In the genomic region with DNA sequence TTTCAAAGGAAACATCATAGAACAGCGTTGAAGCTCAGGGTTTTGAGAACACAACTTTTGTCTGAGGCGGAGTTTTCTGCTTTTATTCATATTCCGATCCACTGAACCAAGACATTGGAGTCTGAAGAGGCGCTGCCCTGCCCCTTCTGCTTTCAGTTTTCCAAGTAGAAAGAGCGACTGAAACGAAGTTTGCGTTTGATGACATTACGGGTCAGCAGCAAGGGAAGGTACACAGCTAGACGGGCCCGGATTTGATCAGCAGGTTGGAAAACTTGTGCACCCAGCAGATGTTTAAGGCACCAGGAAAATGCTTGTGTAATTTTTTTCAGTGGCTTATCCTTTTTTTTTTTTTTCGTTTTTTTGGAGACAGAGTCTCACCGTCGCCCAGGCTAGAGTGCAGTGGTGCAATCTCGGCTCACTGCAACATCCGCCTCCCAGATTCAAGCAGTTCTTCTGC, we compare ENCODE assay signal across 8 cellular contexts. TPM values are rescaled to one million over a fixed set of nuclear protein-coding genes. Genes with fewer than 3 reads are reported as not detected.
DNase-seq lines count a peak whose midpoint lies in the region; ATAC-seq and TF ChIP-seq lines count a peak whose summit lies in the region.

No MANE protein-coding gene starts in this region.

- TF ChIP-seq CTCF in smooth muscle cell (IDR thresholded peaks at IDR 0.05; ENCODE audit: borderline replicate concordance, insufficient read depth, poor library complexity, severe bottlenecking) (no peak), colonic mucosa (IDR thresholded peaks at IDR 0.05) (no peak)

- peak overlapping the region; percentile 65 for H3K4me2 ChIP-seq in smooth muscle cell

- peak overlapping the region; percentile 79 for H3K27ac ChIP-seq in HUES48 (ENCODE audit: low read depth, low read length)
- H3K27ac ChIP-seq in smooth muscle cell (ENCODE audit: low read depth), result peak overlapping the region; percentile 97
- no peak overlapping the region for H3K27ac ChIP-seq in colonic mucosa

- intact Hi-C loops in activated T-helper 2 cell treated with anti-CD3 and anti-CD28 coated beads, Interferon-gamma antibody, Interleukin-2, Interleukin-4, amounts not matched to agents 10 μg/mL and 5 μg/mL and 100 μg/mL, durations not matched to agents 14 hours and 24 hours and 36 hours (cut with micrococcal nuclease), result loop anchor here (5.0 kb wide), 2 partner anchors 39 to 231 kb away; no protein-coding TSS in a partner anchor
- intact Hi-C loops in left cardiac atrium (cut with DNase I), result no loop called here
- intact Hi-C loops in colonic mucosa (cut with DNase I), result no loop called here

- no peaks in the 10 kb centered on the region for H3K27me3 ChIP-seq in HUES48 (ENCODE audit: control insufficient read depth, insufficient read depth, low read length)
- H3K27me3 ChIP-seq in smooth muscle cell (ENCODE audit: low read depth), result no peaks in the 10 kb centered on the region
- no peaks in the 10 kb centered on the region for H3K27me3 ChIP-seq in colonic mucosa

- WGBS in smooth muscle cell (ENCODE audit: low lambda C conversion rate), result 93% methylated on average over 15 of the region's 15 CpGs

- peaks cover 30% of the 10 kb centered on the region for H3K4me1 Mint-ChIP-seq in activated T-helper 2 cell treated with anti-CD3 and anti-CD28 coated beads, Interferon-gamma antibody, Interleukin-2, Interleukin-4, amounts not matched to agents 10 μg/mL and 5 μg/mL and 100 μg/mL, durations not matched to agents 14 hours and 24 hours and 36 hours (ENCODE audit: low read depth)

- H3K27ac Mint-ChIP-seq in activated T-helper 2 cell treated with anti-CD3 and anti-CD28 coated beads, Interferon-gamma antibody, Interleukin-2, Interleukin-4, amounts not matched to agents 10 μg/mL and 5 μg/mL and 100 μg/mL, durations not matched to agents 14 hours and 24 hours and 36 hours, result peak overlapping the region; percentile 93

- H3K4me3 ChIP-seq in HUES48 (ENCODE audit: low read depth, low read length) (no peak overlapping the region), smooth muscle cell (no peak overlapping the region), colonic mucosa (no peak overlapping the region)

- no peak overlapping the region for H3K9ac ChIP-seq in HUES48 (ENCODE audit: low read depth, low read length)
- peak overlapping the region; percentile 91 for H3K9ac ChIP-seq in smooth muscle cell (ENCODE audit: low read depth)
- H3K9ac ChIP-seq in colonic mucosa (ENCODE audit: low read depth in 2 of 2, low read length in 2 of 2), result no peak overlapping the region

- no peak overlapping the region for H2AFZ ChIP-seq in smooth muscle cell (ENCODE audit: low read depth)

- H3K36me3 Mint-ChIP-seq in activated T-helper 2 cell treated with anti-CD3 and anti-CD28 coated beads, Interferon-gamma antibody, Interleukin-2, Interleukin-4, amounts not matched to agents 10 μg/mL and 5 μg/mL and 100 μg/mL, durations not matched to agents 14 hours and 24 hours and 36 hours (ENCODE audit: low read depth), result peaks cover 13% of the 10 kb centered on the region

- H3K9me3 Mint-ChIP-seq in activated T-helper 2 cell treated with anti-CD3 and anti-CD28 coated beads, Interferon-gamma antibody, Interleukin-2, Interleukin-4, amounts not matched to agents 10 μg/mL and 5 μg/mL and 100 μg/mL, durations not matched to agents 14 hours and 24 hours and 36 hours, result no peaks in the 10 kb centered on the region

- H3K36me3 ChIP-seq in HUES48 (ENCODE audit: control insufficient read depth, insufficient read depth, low read length) (peaks cover 24% of the 10 kb centered on the region), smooth muscle cell (ENCODE audit: low read depth) (no peaks in the 10 kb centered on the region), colonic mucosa (no peaks in the 10 kb centered on the region)

- H3K27me3 Mint-ChIP-seq in activated T-helper 2 cell treated with anti-CD3 and anti-CD28 coated beads, Interferon-gamma antibody, Interleukin-2, Interleukin-4, amounts not matched to agents 10 μg/mL and 5 μg/mL and 100 μg/mL, durations not matched to agents 14 hours and 24 hours and 36 hours (ENCODE audit: low read depth), result no peaks in the 10 kb centered on the region

- peaks cover 98% of the 10 kb centered on the region for H4K20me1 ChIP-seq in smooth muscle cell (ENCODE audit: low read depth)

- H3K9me3 ChIP-seq in HUES48 (ENCODE audit: control insufficient read depth, insufficient read depth, low read length), result no peaks in the 10 kb centered on the region
- no peaks in the 10 kb centered on the region for H3K9me3 ChIP-seq in smooth muscle cell (replicated peaks; ENCODE audit: low read depth)
- no peaks in the 10 kb centered on the region for H3K9me3 ChIP-seq in colonic mucosa

- ATAC-seq in left cardiac atrium, result no peak

- DNase-seq in activated T-helper 2 cell treated with anti-CD3 and anti-CD28 coated beads, Interferon-gamma antibody, Interleukin-2, Interleukin-4, amounts not matched to agents 10 μg/mL and 5 μg/mL and 100 μg/mL, durations not matched to agents 14 hours and 24 hours and 36 hours (ENCODE audit: low spot score), result no peak
- DNase-seq in left cardiac atrium, result peak; percentile 13
- no peak for DNase-seq in smooth muscle cell (lab: John Stamatoyannopoulos, UW; ENCODE audit: unreplicated experiment)
- no peak for DNase-seq in foreskin melanocyte
- DNase-seq in retina, result no peak
- DNase-seq in stimulated activated CD4-positive, alpha-beta T cell treated with anti-CD3 and anti-CD28 coated beads, Interleukin-2, amount 100 ng/mL, for 48 hours, result no peak
- DNase-seq in colonic mucosa, result no peak

- H3F3A ChIP-seq in smooth muscle cell (ENCODE audit: low read depth), result peaks cover 5% of the 10 kb centered on the region

- H3K4me1 ChIP-seq in HUES48 (ENCODE audit: control insufficient read depth, insufficient read depth, low read length) (peaks cover 23% of the 10 kb centered on the region), smooth muscle cell (ENCODE audit: low read depth) (peaks cover 4% of the 10 kb centered on the region), colonic mucosa (peaks cover 24% of the 10 kb centered on the region)

- peaks cover 64% of the 10 kb centered on the region for H3K79me2 ChIP-seq in smooth muscle cell (ENCODE audit: low read depth)

- H3K4me3 Mint-ChIP-seq in activated T-helper 2 cell treated with anti-CD3 and anti-CD28 coated beads, Interferon-gamma antibody, Interleukin-2, Interleukin-4, amounts not matched to agents 10 μg/mL and 5 μg/mL and 100 μg/mL, durations not matched to agents 14 hours and 24 hours and 36 hours (ENCODE audit: low read depth), result peak overlapping the region; percentile 69

RNA-seq across cellular contexts. Expression of a gene that starts 0.7 kb away (rescaled TPM):
- 87.7 TPM in 2 replicates for total RNA-seq in activated T-helper 2 cell treated with anti-CD3 and anti-CD28 coated beads, Interferon-gamma antibody, Interleukin-2, Interleukin-4, amounts not matched to agents 10 μg/mL and 5 μg/mL and 100 μg/mL, durations not matched to agents 14 hours and 24 hours and 36 hours
- 100 to 1,000 TPM; 124 to 136 TPM for total RNA-seq in left cardiac atrium
- 55.4 and 90.3 TPM in 2 replicates for total RNA-seq in smooth muscle cell
- polyA plus RNA-seq in smooth muscle cell, result 50.7 and 70.6 TPM in 2 replicates
- 100 to 1,000 TPM; 122 to 158 TPM for total RNA-seq in colonic mucosa

RNA-seq across cellular contexts. Expression of a gene that starts 43.4 kb away (rescaled TPM):
- 32.2 and 35.9 TPM in 2 replicates for total RNA-seq in activated T-helper 2 cell treated with anti-CD3 and anti-CD28 coated beads, Interferon-gamma antibody, Interleukin-2, Interleukin-4, amounts not matched to agents 10 μg/mL and 5 μg/mL and 100 μg/mL, durations not matched to agents 14 hours and 24 hours and 36 hours
- total RNA-seq in left cardiac atrium (10 to 100 TPM; 17.8 to 28.3 TPM), smooth muscle cell (17.0 and 26.3 TPM in 2 replicates), colonic mucosa (10 to 100 TPM; 33.0 to 35.9 TPM)
- 39.9 and 52.3 TPM in 2 replicates for polyA plus RNA-seq in smooth muscle cell
